Comparison of ENCODE assay signal across 8 cellular contexts in the genomic region with DNA sequence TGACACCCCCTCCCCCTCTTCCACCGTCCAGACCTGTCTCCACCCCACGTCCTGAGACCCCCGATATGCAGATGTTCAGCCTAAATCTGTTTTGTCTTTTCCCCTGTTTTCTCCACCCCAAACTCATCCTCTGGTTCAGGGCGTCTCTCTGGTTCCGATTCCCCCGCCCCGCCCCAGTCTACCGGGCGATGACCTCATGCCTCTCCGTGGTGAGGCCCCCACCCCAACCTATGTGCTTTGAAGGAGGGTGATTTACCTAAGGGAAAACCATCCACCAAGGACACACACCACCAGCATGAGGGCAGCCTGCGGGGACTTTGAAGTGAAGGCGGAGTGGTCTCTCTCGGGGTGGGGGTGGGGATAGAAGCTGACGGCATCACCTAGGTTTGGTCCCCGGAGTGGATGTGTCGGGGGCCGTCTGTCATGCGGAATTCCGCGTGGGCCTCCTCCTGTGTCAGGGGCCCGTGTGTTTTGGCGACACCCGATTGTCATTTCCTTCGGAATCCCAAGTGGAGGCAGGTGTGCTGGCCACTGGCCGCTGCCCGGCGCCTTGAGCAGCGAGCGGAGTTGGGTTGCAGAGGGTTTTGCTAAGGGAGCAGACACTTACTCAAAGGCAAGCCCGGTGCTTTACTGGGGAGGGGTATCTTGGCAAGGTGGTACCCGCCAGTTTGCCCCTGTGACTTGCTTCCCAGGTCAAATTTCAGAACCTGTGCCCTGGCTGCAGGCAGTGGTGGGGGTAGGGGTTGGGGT. TPM values are rescaled to one million over a fixed set of nuclear protein-coding genes. Genes with fewer than 3 reads are reported as not detected.
A peak's percentile ranks its signal among the peaks of the same experiment; 100 is the strongest.
DNase-seq lines count a peak whose midpoint lies in the region; ATAC-seq, FAIRE-seq and TF ChIP-seq lines count a peak whose summit lies in the region.

No MANE protein-coding gene starts in this region.

- intact Hi-C loops in transverse colon (cut with DNase I; ENCODE audit: low total_unique reads), result no loop called here

- no peak for ATAC-seq in T-cell (replicated peaks in 1 of 4)

- H3K4me3 Mint-ChIP-seq in T-cell, result peak overlapping the region; percentile 85 to 90 (median 88)

- TF ChIP-seq POLR2A in transverse colon (IDR thresholded peaks at IDR 0.05), result no peak
- TF ChIP-seq POLR2A in GM12892 (IDR thresholded peaks at IDR 0.05; ENCODE audit: low read depth, low read length), result no peak

- no peaks in the 10 kb centered on the region; the same call in 1 of the 2 replicates for H3K4me1 ChIP-seq in ES-I3 (ENCODE audit: insufficient read depth, low read length)
- peaks cover 5 to 23% (median 14%) of the 10 kb centered on the region in 4 donors for H3K4me1 ChIP-seq in transverse colon

- peak overlapping the region; percentile 76 to 77 for H3K27ac Mint-ChIP-seq in T-cell

- no peaks in the 10 kb centered on the region for H3K27me3 Mint-ChIP-seq in T-cell

- CTCF ChIA-PET in T-cell (lab: Charles Lee), result interaction anchor here in 1 of 2 donors (0.7 kb wide), 1 partner anchor 632 kb away, joined by 4 read pairs; no protein-coding TSS in a partner anchor

- POLR2A ChIA-PET in T-cell (lab: Charles Lee), result interaction anchor here in 1 of 2 donors (0.7 kb wide), 1 partner anchor 895 kb away, joined by 7 read pairs; a partner anchor contains a TSS

- H3K36me3 ChIP-seq in ES-I3 (ENCODE audit: insufficient read depth, low read length), result no peaks in the 10 kb centered on the region
- no peaks in the 10 kb centered on the region for H3K36me3 ChIP-seq in transverse colon

- H3K9me3 Mint-ChIP-seq in T-cell, result no peaks in the 10 kb centered on the region

- H3K36me3 Mint-ChIP-seq in T-cell, result peaks cover 8% of the 10 kb centered on the region

- H3K9me3 ChIP-seq in ES-I3 (ENCODE audit: control insufficient read depth, insufficient read depth, low read length) (no peaks in the 10 kb centered on the region), transverse colon (no peaks in the 10 kb centered on the region)

- DNase-seq in T-cell, result peak in 15 of 34 experiments; percentile 17 to 62 (median 30)
- DNase-seq in coronary artery (ENCODE audit: low spot score), result no peak
- DNase-seq in mucosa of gallbladder (ENCODE audit: low spot score), result peak; percentile 26
- peak; percentile 46 for DNase-seq in transverse colon
- DNase-seq in OCI-M2 (lab: John Stamatoyannopoulos, UW; ENCODE audit: unreplicated experiment), result no peak
- DNase-seq in GF-D8 (lab: John Stamatoyannopoulos, UW), result no peak
- no peak for DNase-seq in GM12892 (ENCODE audit: insufficient read length)

- WGBS in transverse colon (ENCODE audit: low coverage in 1 of 2), 2 donors, result 28 to 51% methylated on average over 7 to 31 of the region's 31 CpGs

- H3K27me3 ChIP-seq in transverse colon, result no peaks in the 10 kb centered on the region

- peaks cover 49 to 63% (median 56%) of the 10 kb centered on the region in 3 donors for H3K4me1 Mint-ChIP-seq in T-cell

- FAIRE-seq in GM12892 (lab: Jason Lieb, UNC), result no peak

- no peak for TF ChIP-seq EP300 in transverse colon (IDR thresholded peaks at IDR 0.05; ENCODE audit: low read depth)

- TF ChIP-seq CTCF in coronary artery (IDR thresholded peaks at IDR 0.05), result no peak
- TF ChIP-seq CTCF in transverse colon (IDR thresholded peaks at IDR 0.05), result no peak

- H3K9ac ChIP-seq in ES-I3 (ENCODE audit: low read depth, low read length), result peak overlapping the region; percentile 59

- in situ Hi-C loops in transverse colon (cut with MboI; ENCODE audit: low pct_ligation_motif_present in 1 of 4, low pct_unique_long_range_greater_than_20kb in 1 of 4, low sequenced_read_pairs in 3 of 4), result no loop called here

- H3K27ac ChIP-seq in coronary artery (peak overlapping the region; percentile 84 to 90), transverse colon (peak overlapping the region; percentile 88 to 97 (median 94))

- H3K4me3 ChIP-seq in coronary artery (peak overlapping the region; percentile 95), transverse colon (peak overlapping the region; percentile 95 to 99 (median 98))

RNA-seq across cellular contexts. Expression of a gene that starts 1.4 kb away (rescaled TPM):
- total RNA-seq in T-cell (10 to 100 TPM; 74.0 to 85.6 (median 77.8) TPM), mucosa of gallbladder (84.7 TPM), transverse colon (100 to 1,000 TPM in 1 of 4 donors, 10 to 100 TPM in 3; 29.1 to 107 (median 35.3) TPM)
- polyA plus RNA-seq in GM12892 (2012; ENCODE audit: missing spikeins), result 16.5 TPM

RNA-seq across cellular contexts. Expression of a gene that starts 7.1 kb away (rescaled TPM):
- total RNA-seq in T-cell, result 10 to 100 TPM in 3 of 5 donors, 1 to 10 TPM in 2; 5.0 to 12.3 (median 11.1) TPM
- total RNA-seq in mucosa of gallbladder, result 11.6 TPM
- total RNA-seq in transverse colon, result 10 to 100 TPM in 2 of 4 donors, 1 to 10 TPM in 2; 7.2 to 13.5 (median 10.8) TPM
- polyA plus RNA-seq in GM12892 (2012; ENCODE audit: missing spikeins), result 3.7 TPM

RNA-seq across cellular contexts. Expression of a gene that starts 24.3 kb away (rescaled TPM):
- total RNA-seq in T-cell (not detected), mucosa of gallbladder (3.7 TPM), transverse colon (10 to 100 TPM in 1 of 4 donors, 1 to 10 TPM in 1, not detected in 2; 4.1 to 15.3 TPM)
- polyA plus RNA-seq in GM12892 (2012; ENCODE audit: missing spikeins), result not detected

RNA-seq across cellular contexts. Expression of a gene that starts 27.2 kb away (rescaled TPM):
- total RNA-seq in T-cell (1 to 10 TPM in 1 of 5 donors, under 1 TPM in 3, not detected in 1; 0.33 to 1.3 (median 0.78) TPM), mucosa of gallbladder (712 TPM), transverse colon (100 to 1,000 TPM in 1 of 4 donors, 10 to 100 TPM in 3; 18.7 to 100 (median 85.5) TPM)
- polyA plus RNA-seq in GM12892 (2012; ENCODE audit: missing spikeins), result 1.1 TPM

RNA-seq across cellular contexts. Expression of a gene that starts 31.4 kb away (rescaled TPM):
- total RNA-seq in T-cell, result 10 to 100 TPM in 3 of 5 donors, 1 to 10 TPM in 2; 7.7 to 12.4 (median 10.3) TPM
- 10.3 TPM for total RNA-seq in mucosa of gallbladder
- 1 to 10 TPM in 2 of 4 donors, not detected in 2; 2.5 to 5.2 TPM for total RNA-seq in transverse colon
- polyA plus RNA-seq in GM12892 (2012; ENCODE audit: missing spikeins), result not detected

Comparison
In these comparisons a context has a peak if more than half of its experiments do, and no peak if none do; other contexts are left out.
1. DNase-seq: peak in mucosa of gallbladder (single experiment) and transverse colon (single experiment); none in coronary artery (single experiment), OCI-M2 (single experiment), GF-D8 (single experiment) and GM12892 (single experiment).